1 cellular context compared by ENCODE assay signal in the genomic region with DNA sequence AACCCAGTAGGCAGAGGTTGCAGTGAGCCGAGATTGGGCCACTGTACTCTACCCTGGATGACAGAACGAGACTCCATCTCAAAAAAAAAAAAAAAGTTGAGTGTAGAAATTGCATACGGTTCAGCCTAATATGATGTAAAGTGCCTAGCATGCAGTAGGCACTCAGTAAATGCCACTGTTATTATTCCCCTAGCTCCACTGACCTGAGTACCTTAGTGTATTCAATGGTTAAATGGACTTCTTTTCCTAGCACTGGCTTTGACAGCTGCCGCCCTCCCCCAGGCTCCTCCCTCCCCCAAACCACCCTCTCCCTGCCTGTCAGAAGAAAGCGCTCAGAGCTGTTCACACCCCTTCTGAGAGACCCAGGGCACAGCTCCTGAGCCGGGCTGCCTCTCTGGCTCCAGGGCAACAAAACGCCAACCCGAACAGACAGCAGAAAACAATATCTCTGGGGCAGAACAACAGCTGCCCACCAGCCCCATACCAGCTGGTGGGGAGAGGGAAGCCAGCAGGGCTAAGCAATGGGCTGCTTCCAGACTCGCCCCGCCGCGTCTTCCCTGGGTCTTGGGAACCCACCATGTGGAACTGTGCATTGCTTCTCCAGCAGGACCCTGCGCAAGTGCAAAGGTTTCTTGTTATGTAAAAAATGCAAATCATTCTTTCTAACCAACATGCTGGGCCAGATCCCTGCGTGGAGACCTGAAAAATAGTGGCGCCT.
TF ChIP-seq lines count a peak whose summit lies in the region.

No MANE protein-coding gene starts in this region.

TF ChIP-seq in HepG2, 621 proteins besides CTCF, POLR2A, EP300 and RAD21 (continued from another document and continues in another):
- TF ChIP-seq, protein P1, sequence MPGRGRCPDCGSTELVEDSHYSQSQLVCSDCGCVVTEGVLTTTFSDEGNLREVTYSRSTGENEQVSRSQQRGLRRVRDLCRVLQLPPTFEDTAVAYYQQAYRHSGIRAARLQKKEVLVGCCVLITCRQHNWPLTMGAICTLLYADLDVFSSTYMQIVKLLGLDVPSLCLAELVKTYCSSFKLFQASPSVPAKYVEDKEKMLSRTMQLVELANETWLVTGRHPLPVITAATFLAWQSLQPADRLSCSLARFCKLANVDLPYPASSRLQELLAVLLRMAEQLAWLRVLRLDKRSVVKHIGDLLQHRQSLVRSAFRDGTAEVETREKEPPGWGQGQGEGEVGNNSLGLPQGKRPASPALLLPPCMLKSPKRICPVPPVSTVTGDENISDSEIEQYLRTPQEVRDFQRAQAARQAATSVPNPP (CRISPR knock-in tag; IDR thresholded peaks at IDR 0.05), result no peak
- TF ChIP-seq ZNF205 (CRISPR knock-in tag; IDR thresholded peaks at IDR 0.05) (peak; percentile 90), HNRNPL (IDR thresholded peaks at IDR 0.05; ENCODE audit: low read depth, low read length) (no peak), MIXL1 (CRISPR knock-in tag; IDR thresholded peaks at IDR 0.05) (no peak), SUZ12 (IDR thresholded peaks at IDR 0.05; ENCODE audit: low read depth, low read length) (no peak), ELF4 (CRISPR knock-in tag; IDR thresholded peaks at IDR 0.05; ENCODE audit: borderline replicate concordance) (no peak), ASH2L (IDR thresholded peaks at IDR 0.05; ENCODE audit: insufficient read length, low read depth, low read length) (no peak), ZNF713 (CRISPR knock-in tag; IDR thresholded peaks at IDR 0.05) (no peak), ZSCAN12 (CRISPR knock-in tag; IDR thresholded peaks at IDR 0.05) (no peak), ZNF614 (CRISPR knock-in tag; IDR thresholded peaks at IDR 0.05; ENCODE audit: borderline replicate concordance) (peak; percentile 44; the same call in 1 of the 2 replicates), TARDBP (CRISPR knock-in tag; IDR thresholded peaks at IDR 0.05) (no peak), KMT2B (CRISPR knock-in tag; IDR thresholded peaks at IDR 0.05) (no peak), HIVEP1 (CRISPR knock-in tag; IDR thresholded peaks at IDR 0.05) (peak; percentile 41; the same call in 1 of the 2 replicates), ZNF670 (CRISPR knock-in tag; IDR thresholded peaks at IDR 0.05; ENCODE audit: borderline replicate concordance) (no peak), ZNF317 (CRISPR knock-in tag; IDR thresholded peaks at IDR 0.05) (no peak), POLR2AphosphoS5 (IDR thresholded peaks at IDR 0.05; ENCODE audit: low read depth, low read length) (peak; percentile 36; the same call in 1 of the 2 replicates), ZNF333 (CRISPR knock-in tag; IDR thresholded peaks at IDR 0.05; ENCODE audit: borderline replicate concordance) (0 out of 2 replicates have a peak, but pooled peaks have one; percentile 61), ZNF644 (CRISPR knock-in tag; IDR thresholded peaks at IDR 0.05; ENCODE audit: low read depth) (no peak), ZNF557 (CRISPR knock-in tag; IDR thresholded peaks at IDR 0.05) (no peak), ZNF776 (CRISPR knock-in tag; IDR thresholded peaks at IDR 0.05) (no peak), TEAD3 (CRISPR knock-in tag; optimal IDR thresholded peaks at IDR 0.05; ENCODE audit: borderline replicate concordance) (peak; percentile 13), ZNF788 (CRISPR knock-in tag; IDR thresholded peaks at IDR 0.05; ENCODE audit: borderline replicate concordance) (0 out of 2 replicates have a peak, but pooled peaks have one; percentile 29), STAT5B (CRISPR knock-in tag; IDR thresholded peaks at IDR 0.05) (no peak), RNF2 (conservative IDR thresholded peaks at IDR 0.05; ENCODE audit: low read depth) (0 out of 2 replicates have a peak, but pooled peaks have one; percentile 42), PHF20 (CRISPR knock-in tag; IDR thresholded peaks at IDR 0.05) (no peak)
- TF ChIP-seq, protein P2, sequence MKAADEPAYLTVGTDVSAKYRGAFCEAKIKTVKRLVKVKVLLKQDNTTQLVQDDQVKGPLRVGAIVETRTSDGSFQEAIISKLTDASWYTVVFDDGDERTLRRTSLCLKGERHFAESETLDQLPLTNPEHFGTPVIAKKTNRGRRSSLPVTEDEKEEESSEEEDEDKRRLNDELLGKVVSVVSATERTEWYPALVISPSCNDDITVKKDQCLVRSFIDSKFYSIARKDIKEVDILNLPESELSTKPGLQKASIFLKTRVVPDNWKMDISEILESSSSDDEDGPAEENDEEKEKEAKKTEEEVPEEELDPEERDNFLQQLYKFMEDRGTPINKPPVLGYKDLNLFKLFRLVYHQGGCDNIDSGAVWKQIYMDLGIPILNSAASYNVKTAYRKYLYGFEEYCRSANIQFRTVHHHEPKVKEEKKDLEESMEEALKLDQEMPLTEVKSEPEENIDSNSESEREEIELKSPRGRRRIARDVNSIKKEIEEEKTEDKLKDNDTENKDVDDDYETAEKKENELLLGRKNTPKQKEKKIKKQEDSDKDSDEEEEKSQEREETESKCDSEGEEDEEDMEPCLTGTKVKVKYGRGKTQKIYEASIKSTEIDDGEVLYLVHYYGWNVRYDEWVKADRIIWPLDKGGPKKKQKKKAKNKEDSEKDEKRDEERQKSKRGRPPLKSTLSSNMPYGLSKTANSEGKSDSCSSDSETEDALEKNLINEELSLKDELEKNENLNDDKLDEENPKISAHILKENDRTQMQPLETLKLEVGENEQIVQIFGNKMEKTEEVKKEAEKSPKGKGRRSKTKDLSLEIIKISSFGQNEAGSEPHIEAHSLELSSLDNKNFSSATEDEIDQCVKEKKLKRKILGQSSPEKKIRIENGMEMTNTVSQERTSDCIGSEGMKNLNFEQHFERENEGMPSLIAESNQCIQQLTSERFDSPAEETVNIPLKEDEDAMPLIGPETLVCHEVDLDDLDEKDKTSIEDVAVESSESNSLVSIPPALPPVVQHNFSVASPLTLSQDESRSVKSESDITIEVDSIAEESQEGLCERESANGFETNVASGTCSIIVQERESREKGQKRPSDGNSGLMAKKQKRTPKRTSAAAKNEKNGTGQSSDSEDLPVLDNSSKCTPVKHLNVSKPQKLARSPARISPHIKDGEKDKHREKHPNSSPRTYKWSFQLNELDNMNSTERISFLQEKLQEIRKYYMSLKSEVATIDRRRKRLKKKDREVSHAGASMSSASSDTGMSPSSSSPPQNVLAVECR (CRISPR knock-in tag; IDR thresholded peaks at IDR 0.05; ENCODE audit: borderline replicate concordance), result peak; percentile 51; the same call in 1 of the 2 replicates
- TF ChIP-seq, protein P3, sequence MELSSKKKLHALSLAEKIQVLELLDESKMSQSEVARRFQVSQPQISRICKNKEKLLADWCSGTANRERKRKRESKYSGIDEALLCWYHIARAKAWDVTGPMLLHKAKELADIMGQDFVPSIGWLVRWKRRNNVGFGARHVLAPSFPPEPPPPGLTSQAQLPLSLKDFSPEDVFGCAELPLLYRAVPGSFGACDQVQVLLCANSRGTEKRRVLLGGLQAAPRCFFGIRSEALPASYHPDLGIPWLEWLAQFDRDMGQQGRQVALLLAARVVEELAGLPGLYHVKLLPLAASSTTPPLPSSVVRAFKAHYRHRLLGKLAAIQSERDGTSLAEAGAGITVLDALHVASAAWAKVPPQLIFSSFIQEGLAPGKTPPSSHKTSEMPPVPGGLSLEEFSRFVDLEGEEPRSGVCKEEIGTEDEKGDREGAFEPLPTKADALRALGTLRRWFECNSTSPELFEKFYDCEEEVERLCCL (CRISPR knock-in tag; IDR thresholded peaks at IDR 0.05; ENCODE audit: borderline replicate concordance), result 0 out of 2 replicates have a peak, but pooled peaks have one; percentile 14
- TF ChIP-seq, protein P4, sequence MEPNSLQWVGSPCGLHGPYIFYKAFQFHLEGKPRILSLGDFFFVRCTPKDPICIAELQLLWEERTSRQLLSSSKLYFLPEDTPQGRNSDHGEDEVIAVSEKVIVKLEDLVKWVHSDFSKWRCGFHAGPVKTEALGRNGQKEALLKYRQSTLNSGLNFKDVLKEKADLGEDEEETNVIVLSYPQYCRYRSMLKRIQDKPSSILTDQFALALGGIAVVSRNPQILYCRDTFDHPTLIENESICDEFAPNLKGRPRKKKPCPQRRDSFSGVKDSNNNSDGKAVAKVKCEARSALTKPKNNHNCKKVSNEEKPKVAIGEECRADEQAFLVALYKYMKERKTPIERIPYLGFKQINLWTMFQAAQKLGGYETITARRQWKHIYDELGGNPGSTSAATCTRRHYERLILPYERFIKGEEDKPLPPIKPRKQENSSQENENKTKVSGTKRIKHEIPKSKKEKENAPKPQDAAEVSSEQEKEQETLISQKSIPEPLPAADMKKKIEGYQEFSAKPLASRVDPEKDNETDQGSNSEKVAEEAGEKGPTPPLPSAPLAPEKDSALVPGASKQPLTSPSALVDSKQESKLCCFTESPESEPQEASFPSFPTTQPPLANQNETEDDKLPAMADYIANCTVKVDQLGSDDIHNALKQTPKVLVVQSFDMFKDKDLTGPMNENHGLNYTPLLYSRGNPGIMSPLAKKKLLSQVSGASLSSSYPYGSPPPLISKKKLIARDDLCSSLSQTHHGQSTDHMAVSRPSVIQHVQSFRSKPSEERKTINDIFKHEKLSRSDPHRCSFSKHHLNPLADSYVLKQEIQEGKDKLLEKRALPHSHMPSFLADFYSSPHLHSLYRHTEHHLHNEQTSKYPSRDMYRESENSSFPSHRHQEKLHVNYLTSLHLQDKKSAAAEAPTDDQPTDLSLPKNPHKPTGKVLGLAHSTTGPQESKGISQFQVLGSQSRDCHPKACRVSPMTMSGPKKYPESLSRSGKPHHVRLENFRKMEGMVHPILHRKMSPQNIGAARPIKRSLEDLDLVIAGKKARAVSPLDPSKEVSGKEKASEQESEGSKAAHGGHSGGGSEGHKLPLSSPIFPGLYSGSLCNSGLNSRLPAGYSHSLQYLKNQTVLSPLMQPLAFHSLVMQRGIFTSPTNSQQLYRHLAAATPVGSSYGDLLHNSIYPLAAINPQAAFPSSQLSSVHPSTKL (CRISPR knock-in tag; IDR thresholded peaks at IDR 0.05), result 0 out of 2 replicates have a peak, but pooled peaks have one; percentile 15
- TF ChIP-seq, protein P5, sequence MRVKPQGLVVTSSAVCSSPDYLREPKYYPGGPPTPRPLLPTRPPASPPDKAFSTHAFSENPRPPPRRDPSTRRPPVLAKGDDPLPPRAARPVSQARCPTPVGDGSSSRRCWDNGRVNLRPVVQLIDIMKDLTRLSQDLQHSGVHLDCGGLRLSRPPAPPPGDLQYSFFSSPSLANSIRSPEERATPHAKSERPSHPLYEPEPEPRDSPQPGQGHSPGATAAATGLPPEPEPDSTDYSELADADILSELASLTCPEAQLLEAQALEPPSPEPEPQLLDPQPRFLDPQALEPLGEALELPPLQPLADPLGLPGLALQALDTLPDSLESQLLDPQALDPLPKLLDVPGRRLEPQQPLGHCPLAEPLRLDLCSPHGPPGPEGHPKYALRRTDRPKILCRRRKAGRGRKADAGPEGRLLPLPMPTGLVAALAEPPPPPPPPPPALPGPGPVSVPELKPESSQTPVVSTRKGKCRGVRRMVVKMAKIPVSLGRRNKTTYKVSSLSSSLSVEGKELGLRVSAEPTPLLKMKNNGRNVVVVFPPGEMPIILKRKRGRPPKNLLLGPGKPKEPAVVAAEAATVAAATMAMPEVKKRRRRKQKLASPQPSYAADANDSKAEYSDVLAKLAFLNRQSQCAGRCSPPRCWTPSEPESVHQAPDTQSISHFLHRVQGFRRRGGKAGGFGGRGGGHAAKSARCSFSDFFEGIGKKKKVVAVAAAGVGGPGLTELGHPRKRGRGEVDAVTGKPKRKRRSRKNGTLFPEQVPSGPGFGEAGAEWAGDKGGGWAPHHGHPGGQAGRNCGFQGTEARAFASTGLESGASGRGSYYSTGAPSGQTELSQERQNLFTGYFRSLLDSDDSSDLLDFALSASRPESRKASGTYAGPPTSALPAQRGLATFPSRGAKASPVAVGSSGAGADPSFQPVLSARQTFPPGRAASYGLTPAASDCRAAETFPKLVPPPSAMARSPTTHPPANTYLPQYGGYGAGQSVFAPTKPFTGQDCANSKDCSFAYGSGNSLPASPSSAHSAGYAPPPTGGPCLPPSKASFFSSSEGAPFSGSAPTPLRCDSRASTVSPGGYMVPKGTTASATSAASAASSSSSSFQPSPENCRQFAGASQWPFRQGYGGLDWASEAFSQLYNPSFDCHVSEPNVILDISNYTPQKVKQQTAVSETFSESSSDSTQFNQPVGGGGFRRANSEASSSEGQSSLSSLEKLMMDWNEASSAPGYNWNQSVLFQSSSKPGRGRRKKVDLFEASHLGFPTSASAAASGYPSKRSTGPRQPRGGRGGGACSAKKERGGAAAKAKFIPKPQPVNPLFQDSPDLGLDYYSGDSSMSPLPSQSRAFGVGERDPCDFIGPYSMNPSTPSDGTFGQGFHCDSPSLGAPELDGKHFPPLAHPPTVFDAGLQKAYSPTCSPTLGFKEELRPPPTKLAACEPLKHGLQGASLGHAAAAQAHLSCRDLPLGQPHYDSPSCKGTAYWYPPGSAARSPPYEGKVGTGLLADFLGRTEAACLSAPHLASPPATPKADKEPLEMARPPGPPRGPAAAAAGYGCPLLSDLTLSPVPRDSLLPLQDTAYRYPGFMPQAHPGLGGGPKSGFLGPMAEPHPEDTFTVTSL (CRISPR knock-in tag; IDR thresholded peaks at IDR 0.05; ENCODE audit: borderline replicate concordance), result no peak
- TF ChIP-seq, protein P6, sequence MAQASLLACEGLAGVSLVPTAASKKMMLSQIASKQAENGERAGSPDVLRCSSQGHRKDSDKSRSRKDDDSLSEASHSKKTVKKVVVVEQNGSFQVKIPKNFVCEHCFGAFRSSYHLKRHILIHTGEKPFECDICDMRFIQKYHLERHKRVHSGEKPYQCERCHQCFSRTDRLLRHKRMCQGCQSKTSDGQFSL (CRISPR knock-in tag; IDR thresholded peaks at IDR 0.05), result no peak
- TF ChIP-seq, protein P7, sequence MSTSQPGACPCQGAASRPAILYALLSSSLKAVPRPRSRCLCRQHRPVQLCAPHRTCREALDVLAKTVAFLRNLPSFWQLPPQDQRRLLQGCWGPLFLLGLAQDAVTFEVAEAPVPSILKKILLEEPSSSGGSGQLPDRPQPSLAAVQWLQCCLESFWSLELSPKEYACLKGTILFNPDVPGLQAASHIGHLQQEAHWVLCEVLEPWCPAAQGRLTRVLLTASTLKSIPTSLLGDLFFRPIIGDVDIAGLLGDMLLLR (CRISPR knock-in tag; IDR thresholded peaks at IDR 0.05), result no peak
- TF ChIP-seq, protein P8, sequence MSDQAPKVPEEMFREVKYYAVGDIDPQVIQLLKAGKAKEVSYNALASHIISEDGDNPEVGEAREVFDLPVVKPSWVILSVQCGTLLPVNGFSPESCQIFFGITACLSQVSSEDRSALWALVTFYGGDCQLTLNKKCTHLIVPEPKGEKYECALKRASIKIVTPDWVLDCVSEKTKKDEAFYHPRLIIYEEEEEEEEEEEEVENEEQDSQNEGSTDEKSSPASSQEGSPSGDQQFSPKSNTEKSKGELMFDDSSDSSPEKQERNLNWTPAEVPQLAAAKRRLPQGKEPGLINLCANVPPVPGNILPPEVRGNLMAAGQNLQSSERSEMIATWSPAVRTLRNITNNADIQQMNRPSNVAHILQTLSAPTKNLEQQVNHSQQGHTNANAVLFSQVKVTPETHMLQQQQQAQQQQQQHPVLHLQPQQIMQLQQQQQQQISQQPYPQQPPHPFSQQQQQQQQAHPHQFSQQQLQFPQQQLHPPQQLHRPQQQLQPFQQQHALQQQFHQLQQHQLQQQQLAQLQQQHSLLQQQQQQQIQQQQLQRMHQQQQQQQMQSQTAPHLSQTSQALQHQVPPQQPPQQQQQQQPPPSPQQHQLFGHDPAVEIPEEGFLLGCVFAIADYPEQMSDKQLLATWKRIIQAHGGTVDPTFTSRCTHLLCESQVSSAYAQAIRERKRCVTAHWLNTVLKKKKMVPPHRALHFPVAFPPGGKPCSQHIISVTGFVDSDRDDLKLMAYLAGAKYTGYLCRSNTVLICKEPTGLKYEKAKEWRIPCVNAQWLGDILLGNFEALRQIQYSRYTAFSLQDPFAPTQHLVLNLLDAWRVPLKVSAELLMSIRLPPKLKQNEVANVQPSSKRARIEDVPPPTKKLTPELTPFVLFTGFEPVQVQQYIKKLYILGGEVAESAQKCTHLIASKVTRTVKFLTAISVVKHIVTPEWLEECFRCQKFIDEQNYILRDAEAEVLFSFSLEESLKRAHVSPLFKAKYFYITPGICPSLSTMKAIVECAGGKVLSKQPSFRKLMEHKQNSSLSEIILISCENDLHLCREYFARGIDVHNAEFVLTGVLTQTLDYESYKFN (CRISPR knock-in tag; conservative IDR thresholded peaks at IDR 0.05), result 0 out of 2 replicates have a peak, but pooled peaks have one; percentile 26
